ENCODE assay signal across 27 cellular contexts in the genomic region with DNA sequence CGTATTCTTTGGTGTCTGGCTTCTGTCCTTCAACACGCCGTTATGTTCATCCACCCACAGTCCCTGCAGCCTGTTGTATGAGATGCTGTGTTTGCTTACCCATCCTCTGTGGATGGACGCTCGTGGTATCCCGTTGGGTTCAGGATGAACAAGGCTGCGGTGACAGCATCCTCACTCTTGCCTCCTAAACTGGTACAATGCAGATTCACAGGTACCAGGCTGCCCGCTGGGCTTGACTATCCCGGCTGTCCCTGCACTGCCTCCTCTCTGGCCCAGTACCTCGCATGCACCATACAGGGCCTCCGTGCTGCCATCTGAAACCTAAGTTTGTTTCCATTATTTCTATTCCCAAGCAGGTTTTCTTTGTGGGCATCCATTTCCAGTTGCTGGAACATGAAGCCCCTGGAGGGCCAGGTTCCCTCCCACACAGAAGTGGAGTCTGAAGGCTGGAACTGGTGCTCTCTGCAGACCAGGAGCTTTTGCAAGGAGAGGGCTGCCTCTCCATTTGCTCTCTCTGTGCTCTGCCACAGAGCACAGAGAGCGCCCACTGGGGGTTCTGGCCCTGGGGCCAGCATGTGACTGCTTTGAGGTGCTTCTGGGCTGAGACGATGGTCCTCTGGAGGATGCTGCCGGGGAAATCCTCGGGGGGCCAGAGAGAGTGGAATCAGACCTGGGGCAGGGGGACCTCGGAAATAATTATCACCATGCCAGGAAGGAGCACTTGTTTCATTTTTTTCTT.
A peak's percentile ranks its signal among the peaks of the same experiment; 100 is the strongest.
DNase-seq lines count a peak whose midpoint lies in the region; ATAC-seq and TF ChIP-seq lines count a peak whose summit lies in the region.
"Had no signal": no experiment of that assay in that cellular context is flagged by ENCODE, and none has a peak within 500 bp of the region (broad histone marks: within the 10 kb centered on the region; RNA-seq: fewer than 3 reads in every experiment).

No MANE protein-coding gene starts in this region.

- H3K4me3 ChIP-seq in H7 (ENCODE audit: insufficient read depth, low read depth, low read length): no peak overlapping the region
- no peak overlapping the region for H3K4me3 ChIP-seq in uterus
- H3K4me3 ChIP-seq: adrenal gland, body of pancreas, HAP-1, heart right ventricle, sigmoid colon, SJSA1, stomach, transverse colon had no signal

- peak overlapping the region; percentile 77 for H3K27ac Mint-ChIP-seq in T-helper 17 cell
- H3K27ac Mint-ChIP-seq: activated CD8-positive, alpha-beta T cell treated with anti-CD3 and anti-CD28 coated beads for 36 hours had no signal

- no peak for TF ChIP-seq CTCF in uterus (IDR thresholded peaks at IDR 0.05)

- H3K27ac ChIP-seq in layer of hippocampus (ENCODE audit: low read depth, low read length): peak overlapping the region; percentile 32
- no peak overlapping the region for H3K27ac ChIP-seq in uterus
- H3K27ac ChIP-seq: adrenal gland, body of pancreas, heart right ventricle, sigmoid colon, SJSA1, stomach, transverse colon had no signal

- peaks cover 8% of the 10 kb centered on the region for H3K36me3 Mint-ChIP-seq in T-helper 17 cell (ENCODE audit: low read depth)

- H3K9me3 ChIP-seq in T-helper 17 cell (ENCODE audit: control insufficient read depth, low read length, poor library complexity, severe bottlenecking) (no peaks in the 10 kb centered on the region), uterus (no peaks in the 10 kb centered on the region)
- H3K9me3 ChIP-seq: adrenal gland, body of pancreas, HAP-1, heart right ventricle, sigmoid colon, SJSA1, stomach, transverse colon had no signal

- no peaks in the 10 kb centered on the region for H3K27me3 Mint-ChIP-seq in T-helper 17 cell
- H3K27me3 Mint-ChIP-seq: activated CD8-positive, alpha-beta T cell treated with anti-CD3 and anti-CD28 coated beads for 36 hours had no signal

- intact Hi-C loops in uterus (cut with DNase I; ENCODE audit: low total_unique reads): no loop called here

- TF ChIP-seq POLR2A in uterus (IDR thresholded peaks at IDR 0.05): no peak

- peaks cover 18% of the 10 kb centered on the region for H3K4me1 Mint-ChIP-seq in T-helper 17 cell

- no peak for ATAC-seq in T-helper 17 cell
- ATAC-seq: activated CD8-positive, alpha-beta T cell treated with anti-CD3 and anti-CD28 coated beads for 36 hours; activated T-cell treated with anti-CD3 and anti-CD28 coated beads, Interleukin-2, amount 50 U/mL, for 4 hours; body of pancreas; heart right ventricle had no signal

- no peaks in the 10 kb centered on the region for H3K4me1 ChIP-seq in uterus
- H3K4me1 ChIP-seq: adrenal gland, body of pancreas, HAP-1, heart right ventricle, sigmoid colon, SJSA1, stomach, transverse colon had no signal

- H3K4me3 Mint-ChIP-seq in T-helper 17 cell: no peak overlapping the region
- H3K4me3 Mint-ChIP-seq: activated CD8-positive, alpha-beta T cell treated with anti-CD3 and anti-CD28 coated beads for 36 hours; activated T-cell treated with anti-CD3 and anti-CD28 coated beads, Interleukin-2, amount 50 U/mL, for 4 hours had no signal

- peak; percentile 31 for DNase-seq in H7
- no peak for DNase-seq in T-helper 17 cell
- DNase-seq in stimulated activated CD8-positive, alpha-beta memory T cell treated with anti-CD3 and anti-CD28 coated beads, Interleukin-4, amount 100 ng/mL, for 48 hours: peak; percentile 10
- DNase-seq in uterus: no peak
- no peak for DNase-seq in DMS79 treated with DMSO at 0.1 percent for 48 hours (lab: John Stamatoyannopoulos, UW)
- no peak for DNase-seq in NK-92 (lab: John Stamatoyannopoulos, UW; ENCODE audit: unreplicated experiment)
- DNase-seq: activated CD4-positive, alpha-beta T cell treated with anti-CD3 and anti-CD28 coated beads for 1 hour; activated CD8-positive, alpha-beta T cell treated with anti-CD3 and anti-CD28 coated beads for 36 hours; activated naive CD4-positive, alpha-beta T cell; activated T-cell treated with anti-CD3 and anti-CD28 coated beads, Interleukin-2, amount 50 U/mL, for 4 hours; body of pancreas; effector memory CD4-positive, alpha-beta T cell; foreskin fibroblast; GF-D8; heart right ventricle; IMR-90; kidney glomerular epithelial cell; NCI-H1092; NCI-H187 treated with DMSO at 0.1 percent for 48 hours; NCI-H226; sigmoid colon; stomach; transverse colon had no signal

- no peaks in the 10 kb centered on the region for H3K36me3 ChIP-seq in H7 (replicated peaks; ENCODE audit: control insufficient read depth, insufficient read depth, low read length)
- no peaks in the 10 kb centered on the region for H3K36me3 ChIP-seq in uterus
- H3K36me3 ChIP-seq: adrenal gland, HAP-1, sigmoid colon, SJSA1, transverse colon had no signal

- H3K27me3 ChIP-seq in H7 (ENCODE audit: control insufficient read depth, insufficient read depth, low read length) (no peaks in the 10 kb centered on the region), layer of hippocampus (ENCODE audit: control insufficient read depth, insufficient read depth, low read length) (no peaks in the 10 kb centered on the region), uterus (no peaks in the 10 kb centered on the region)
- H3K27me3 ChIP-seq: adrenal gland, body of pancreas, heart right ventricle, sigmoid colon, SJSA1, stomach, transverse colon had no signal

Comparison
In these comparisons a context has a peak if more than half of its experiments do, and no peak if none do; other contexts are left out.
1. DNase-seq: peak in H7 (single experiment) and stimulated activated CD8-positive, alpha-beta memory T cell treated with anti-CD3 and anti-CD28 coated beads, Interleukin-4, amount 100 ng/mL, for 48 hours (single experiment); none in T-helper 17 cell (0 of 3), uterus (0 of 2), DMS79 treated with DMSO at 0.1 percent for 48 hours (single experiment) and NK-92 (single experiment).